1 cellular context compared by ENCODE assay signal in the genomic region with DNA sequence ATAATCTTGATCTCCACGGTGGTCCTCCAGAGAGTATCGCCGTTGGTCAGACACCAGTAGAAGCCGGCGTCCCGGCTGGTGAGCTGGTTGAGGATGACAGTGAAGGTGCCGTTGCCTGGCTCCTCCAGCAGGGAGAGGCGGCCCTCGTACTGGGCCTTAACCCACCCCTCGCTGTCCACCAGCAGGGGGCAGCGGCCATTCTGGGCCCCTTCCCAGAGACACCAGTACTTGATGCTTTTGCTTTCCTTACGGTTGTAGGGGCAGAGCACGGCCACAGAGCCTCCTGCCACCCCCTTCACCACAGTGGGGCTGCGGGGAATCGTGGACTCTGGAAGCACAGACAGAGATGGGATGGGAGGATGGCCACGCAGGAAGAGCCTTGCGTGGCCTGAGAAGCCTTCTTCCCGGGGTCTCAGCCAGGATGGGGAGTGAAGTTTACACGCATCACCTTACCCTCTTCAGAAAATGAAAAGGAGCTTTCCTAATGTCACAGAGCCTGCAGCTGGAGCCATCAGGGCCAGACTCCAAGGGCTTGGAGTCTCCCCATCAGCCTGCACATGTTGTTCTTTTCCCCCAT.
TF ChIP-seq lines count a peak whose summit lies in the region.

No MANE protein-coding gene starts in this region.

TF ChIP-seq in HepG2, 621 proteins besides CTCF, POLR2A, EP300 and RAD21 (continued from another document and continues in another):
- TF ChIP-seq, protein P1, sequence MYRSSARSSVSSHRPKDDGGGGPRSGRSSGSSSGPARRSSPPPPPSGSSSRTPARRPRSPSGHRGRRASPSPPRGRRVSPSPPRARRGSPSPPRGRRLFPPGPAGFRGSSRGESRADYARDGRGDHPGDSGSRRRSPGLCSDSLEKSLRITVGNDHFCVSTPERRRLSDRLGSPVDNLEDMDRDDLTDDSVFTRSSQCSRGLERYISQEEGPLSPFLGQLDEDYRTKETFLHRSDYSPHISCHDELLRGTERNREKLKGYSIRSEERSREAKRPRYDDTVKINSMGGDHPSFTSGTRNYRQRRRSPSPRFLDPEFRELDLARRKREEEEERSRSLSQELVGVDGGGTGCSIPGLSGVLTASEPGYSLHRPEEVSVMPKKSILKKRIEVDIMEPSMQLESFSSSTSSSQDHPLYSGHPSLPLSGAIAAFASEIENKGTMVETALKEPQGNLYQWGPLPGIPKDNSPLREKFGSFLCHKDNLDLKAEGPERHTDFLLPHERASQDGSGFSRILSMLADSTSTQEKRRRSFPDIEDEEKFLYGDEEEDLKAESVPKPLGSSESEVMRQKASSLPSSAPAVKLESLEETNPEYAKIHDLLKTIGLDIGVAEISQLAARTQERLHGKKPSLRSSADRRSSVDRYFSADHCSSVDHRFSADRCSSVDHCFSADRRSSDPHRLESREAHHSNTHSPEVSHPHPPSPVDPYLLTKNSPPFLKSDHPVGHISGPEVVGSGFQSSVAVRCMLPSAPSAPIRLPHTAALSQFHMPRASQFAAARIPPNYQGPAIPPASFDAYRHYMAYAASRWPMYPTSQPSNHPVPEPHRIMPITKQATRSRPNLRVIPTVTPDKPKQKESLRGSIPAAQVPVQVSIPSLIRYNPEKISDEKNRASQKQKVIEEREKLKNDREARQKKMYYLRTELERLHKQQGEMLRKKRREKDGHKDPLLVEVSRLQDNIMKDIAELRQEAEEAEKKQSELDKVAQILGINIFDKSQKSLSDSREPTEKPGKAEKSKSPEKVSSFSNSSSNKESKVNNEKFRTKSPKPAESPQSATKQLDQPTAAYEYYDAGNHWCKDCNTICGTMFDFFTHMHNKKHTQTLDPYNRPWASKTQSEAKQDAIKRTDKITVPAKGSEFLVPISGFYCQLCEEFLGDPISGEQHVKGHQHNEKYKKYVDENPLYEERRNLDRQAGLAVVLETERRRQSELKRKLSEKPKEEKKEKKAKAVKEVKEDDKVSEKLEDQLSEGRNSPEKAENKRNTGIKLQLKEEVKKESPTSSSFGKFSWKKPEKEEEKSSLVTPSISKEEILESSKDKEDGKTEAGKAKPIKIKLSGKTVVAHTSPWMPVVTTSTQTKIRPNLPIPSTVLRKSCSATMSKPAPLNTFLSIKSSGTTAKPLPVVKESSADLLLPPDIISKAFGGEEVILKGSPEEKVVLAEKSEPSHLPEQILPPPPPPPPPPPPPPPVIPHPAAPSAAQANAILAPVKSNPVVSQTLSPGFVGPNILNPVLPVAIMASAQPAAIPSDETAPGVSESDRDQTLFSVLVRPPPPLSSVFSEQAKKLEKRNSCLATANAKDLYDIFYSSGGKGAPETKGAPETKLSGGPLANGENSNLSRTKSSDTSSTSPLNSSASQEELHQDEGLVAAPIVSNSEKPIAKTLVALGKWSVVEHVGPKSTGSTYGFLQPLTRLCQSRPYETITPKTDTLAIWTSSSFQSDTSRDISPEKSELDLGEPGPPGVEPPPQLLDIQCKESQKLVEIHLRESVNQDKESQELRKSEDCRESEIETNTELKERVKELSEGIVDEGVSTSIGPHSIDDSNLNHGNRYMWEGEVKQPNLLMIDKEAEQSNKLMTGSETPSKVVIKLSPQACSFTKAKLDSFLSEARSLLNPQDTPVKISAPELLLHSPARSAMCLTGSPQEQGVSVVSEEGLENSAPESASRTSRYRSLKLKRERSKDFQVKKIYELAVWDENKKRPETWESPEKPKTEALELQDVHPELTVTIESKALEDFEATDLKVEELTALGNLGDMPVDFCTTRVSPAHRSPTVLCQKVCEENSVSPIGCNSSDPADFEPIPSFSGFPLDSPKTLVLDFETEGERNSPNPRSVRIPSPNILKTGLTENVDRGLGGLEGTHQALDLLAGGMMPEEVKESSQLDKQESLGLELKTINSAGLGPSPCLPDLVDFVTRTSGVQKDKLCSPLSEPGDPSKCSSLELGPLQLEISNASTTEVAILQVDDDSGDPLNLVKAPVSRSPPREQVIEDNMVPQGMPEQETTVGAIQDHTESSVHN (CRISPR knock-in tag; IDR thresholded peaks at IDR 0.05), result no peak
- TF ChIP-seq ZNF530 (CRISPR knock-in tag; IDR thresholded peaks at IDR 0.05; ENCODE audit: low read depth) (no peak), HNRNPH1 (optimal IDR thresholded peaks at IDR 0.05; ENCODE audit: low read depth, low read length) (no peak), MEIS1 (CRISPR knock-in tag; IDR thresholded peaks at IDR 0.05; ENCODE audit: borderline replicate concordance) (no peak), ZNF598 (CRISPR knock-in tag; IDR thresholded peaks at IDR 0.05; ENCODE audit: borderline replicate concordance) (no peak), KLF15 (CRISPR knock-in tag; IDR thresholded peaks at IDR 0.05; ENCODE audit: borderline replicate concordance) (no peak), ZNF333 (CRISPR knock-in tag; IDR thresholded peaks at IDR 0.05; ENCODE audit: borderline replicate concordance) (no peak), ZEB1 (IDR thresholded peaks at IDR 0.05; ENCODE audit: insufficient replicate concordance, low read depth) (no peak), SOX13 (IDR thresholded peaks at IDR 0.05) (no peak), SOX13 (CRISPR knock-in tag; conservative IDR thresholded peaks at IDR 0.05 in 1 of 2, IDR thresholded peaks at IDR 0.05 in 1 of 2) (no peak), SMYD3 (CRISPR knock-in tag; IDR thresholded peaks at IDR 0.05) (no peak), IKZF1 (IDR thresholded peaks at IDR 0.05) (no peak), ZNF670 (CRISPR knock-in tag; IDR thresholded peaks at IDR 0.05; ENCODE audit: borderline replicate concordance) (no peak), GABPA (IDR thresholded peaks at IDR 0.05; ENCODE audit: low read depth, low read length) (no peak), GABPA (CRISPR knock-in tag; IDR thresholded peaks at IDR 0.05; ENCODE audit: low read depth) (no peak), ATAD3A (CRISPR knock-in tag; IDR thresholded peaks at IDR 0.05) (no peak), KDM1A (CRISPR knock-in tag; IDR thresholded peaks at IDR 0.05) (no peak), ZNF460 (CRISPR knock-in tag; IDR thresholded peaks at IDR 0.05; ENCODE audit: borderline replicate concordance) (no peak), RBFOX2 (IDR thresholded peaks at IDR 0.05; ENCODE audit: low read depth, low read length) (no peak), EHMT2 (IDR thresholded peaks at IDR 0.05; ENCODE audit: borderline replicate concordance, low read depth, low read length) (no peak), PCBP2 (optimal IDR thresholded peaks at IDR 0.05; ENCODE audit: low read depth, low read length, poor library complexity, severe bottlenecking) (no peak), NFRKB (IDR thresholded peaks at IDR 0.05) (no peak), NFYB (CRISPR knock-in tag; IDR thresholded peaks at IDR 0.05) (no peak), ZNF251 (CRISPR knock-in tag; IDR thresholded peaks at IDR 0.05) (no peak), ZNF484 (CRISPR knock-in tag; IDR thresholded peaks at IDR 0.05; ENCODE audit: borderline replicate concordance, low read depth) (no peak), YY1 (IDR thresholded peaks at IDR 0.05; ENCODE audit: insufficient read depth, insufficient replicate concordance, low read depth, low read length) (peak; percentile 47), JUN (CRISPR knock-in tag; IDR thresholded peaks at IDR 0.05) (no peak), ZNF737 (CRISPR knock-in tag; IDR thresholded peaks at IDR 0.05; ENCODE audit: borderline replicate concordance) (no peak), ZNF768 (CRISPR knock-in tag; IDR thresholded peaks at IDR 0.05) (peak; percentile 37; the same call in 1 of the 2 replicates), KMT2A (CRISPR knock-in tag; IDR thresholded peaks at IDR 0.05) (no peak), ZBTB42 (CRISPR knock-in tag; IDR thresholded peaks at IDR 0.05) (no peak), MED13 (CRISPR knock-in tag; IDR thresholded peaks at IDR 0.05) (no peak)
- TF ChIP-seq, protein P2, sequence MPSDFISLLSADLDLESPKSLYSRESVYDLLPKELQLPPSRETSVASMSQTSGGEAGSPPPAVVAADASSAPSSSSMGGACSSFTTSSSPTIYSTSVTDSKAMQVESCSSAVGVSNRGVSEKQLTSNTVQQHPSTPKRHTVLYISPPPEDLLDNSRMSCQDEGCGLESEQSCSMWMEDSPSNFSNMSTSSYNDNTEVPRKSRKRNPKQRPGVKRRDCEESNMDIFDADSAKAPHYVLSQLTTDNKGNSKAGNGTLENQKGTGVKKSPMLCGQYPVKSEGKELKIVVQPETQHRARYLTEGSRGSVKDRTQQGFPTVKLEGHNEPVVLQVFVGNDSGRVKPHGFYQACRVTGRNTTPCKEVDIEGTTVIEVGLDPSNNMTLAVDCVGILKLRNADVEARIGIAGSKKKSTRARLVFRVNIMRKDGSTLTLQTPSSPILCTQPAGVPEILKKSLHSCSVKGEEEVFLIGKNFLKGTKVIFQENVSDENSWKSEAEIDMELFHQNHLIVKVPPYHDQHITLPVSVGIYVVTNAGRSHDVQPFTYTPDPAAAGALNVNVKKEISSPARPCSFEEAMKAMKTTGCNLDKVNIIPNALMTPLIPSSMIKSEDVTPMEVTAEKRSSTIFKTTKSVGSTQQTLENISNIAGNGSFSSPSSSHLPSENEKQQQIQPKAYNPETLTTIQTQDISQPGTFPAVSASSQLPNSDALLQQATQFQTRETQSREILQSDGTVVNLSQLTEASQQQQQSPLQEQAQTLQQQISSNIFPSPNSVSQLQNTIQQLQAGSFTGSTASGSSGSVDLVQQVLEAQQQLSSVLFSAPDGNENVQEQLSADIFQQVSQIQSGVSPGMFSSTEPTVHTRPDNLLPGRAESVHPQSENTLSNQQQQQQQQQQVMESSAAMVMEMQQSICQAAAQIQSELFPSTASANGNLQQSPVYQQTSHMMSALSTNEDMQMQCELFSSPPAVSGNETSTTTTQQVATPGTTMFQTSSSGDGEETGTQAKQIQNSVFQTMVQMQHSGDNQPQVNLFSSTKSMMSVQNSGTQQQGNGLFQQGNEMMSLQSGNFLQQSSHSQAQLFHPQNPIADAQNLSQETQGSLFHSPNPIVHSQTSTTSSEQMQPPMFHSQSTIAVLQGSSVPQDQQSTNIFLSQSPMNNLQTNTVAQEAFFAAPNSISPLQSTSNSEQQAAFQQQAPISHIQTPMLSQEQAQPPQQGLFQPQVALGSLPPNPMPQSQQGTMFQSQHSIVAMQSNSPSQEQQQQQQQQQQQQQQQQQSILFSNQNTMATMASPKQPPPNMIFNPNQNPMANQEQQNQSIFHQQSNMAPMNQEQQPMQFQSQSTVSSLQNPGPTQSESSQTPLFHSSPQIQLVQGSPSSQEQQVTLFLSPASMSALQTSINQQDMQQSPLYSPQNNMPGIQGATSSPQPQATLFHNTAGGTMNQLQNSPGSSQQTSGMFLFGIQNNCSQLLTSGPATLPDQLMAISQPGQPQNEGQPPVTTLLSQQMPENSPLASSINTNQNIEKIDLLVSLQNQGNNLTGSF (CRISPR knock-in tag; IDR thresholded peaks at IDR 0.05), result no peak
- TF ChIP-seq, protein P3, sequence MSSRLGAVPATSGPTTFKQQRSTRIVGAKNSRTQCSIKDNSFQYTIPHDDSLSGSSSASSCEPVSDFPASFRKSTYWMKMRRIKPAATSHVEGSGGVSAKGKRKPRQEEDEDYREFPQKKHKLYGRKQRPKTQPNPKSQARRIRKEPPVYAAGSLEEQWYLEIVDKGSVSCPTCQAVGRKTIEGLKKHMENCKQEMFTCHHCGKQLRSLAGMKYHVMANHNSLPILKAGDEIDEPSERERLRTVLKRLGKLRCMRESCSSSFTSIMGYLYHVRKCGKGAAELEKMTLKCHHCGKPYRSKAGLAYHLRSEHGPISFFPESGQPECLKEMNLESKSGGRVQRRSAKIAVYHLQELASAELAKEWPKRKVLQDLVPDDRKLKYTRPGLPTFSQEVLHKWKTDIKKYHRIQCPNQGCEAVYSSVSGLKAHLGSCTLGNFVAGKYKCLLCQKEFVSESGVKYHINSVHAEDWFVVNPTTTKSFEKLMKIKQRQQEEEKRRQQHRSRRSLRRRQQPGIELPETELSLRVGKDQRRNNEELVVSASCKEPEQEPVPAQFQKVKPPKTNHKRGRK (CRISPR knock-in tag; IDR thresholded peaks at IDR 0.05), result no peak
- TF ChIP-seq, protein P4, sequence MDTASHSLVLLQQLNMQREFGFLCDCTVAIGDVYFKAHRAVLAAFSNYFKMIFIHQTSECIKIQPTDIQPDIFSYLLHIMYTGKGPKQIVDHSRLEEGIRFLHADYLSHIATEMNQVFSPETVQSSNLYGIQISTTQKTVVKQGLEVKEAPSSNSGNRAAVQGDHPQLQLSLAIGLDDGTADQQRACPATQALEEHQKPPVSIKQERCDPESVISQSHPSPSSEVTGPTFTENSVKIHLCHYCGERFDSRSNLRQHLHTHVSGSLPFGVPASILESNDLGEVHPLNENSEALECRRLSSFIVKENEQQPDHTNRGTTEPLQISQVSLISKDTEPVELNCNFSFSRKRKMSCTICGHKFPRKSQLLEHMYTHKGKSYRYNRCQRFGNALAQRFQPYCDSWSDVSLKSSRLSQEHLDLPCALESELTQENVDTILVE (CRISPR knock-in tag; IDR thresholded peaks at IDR 0.05), result peak; percentile 41; the same call in 1 of the 2 replicates
- TF ChIP-seq, protein P5, sequence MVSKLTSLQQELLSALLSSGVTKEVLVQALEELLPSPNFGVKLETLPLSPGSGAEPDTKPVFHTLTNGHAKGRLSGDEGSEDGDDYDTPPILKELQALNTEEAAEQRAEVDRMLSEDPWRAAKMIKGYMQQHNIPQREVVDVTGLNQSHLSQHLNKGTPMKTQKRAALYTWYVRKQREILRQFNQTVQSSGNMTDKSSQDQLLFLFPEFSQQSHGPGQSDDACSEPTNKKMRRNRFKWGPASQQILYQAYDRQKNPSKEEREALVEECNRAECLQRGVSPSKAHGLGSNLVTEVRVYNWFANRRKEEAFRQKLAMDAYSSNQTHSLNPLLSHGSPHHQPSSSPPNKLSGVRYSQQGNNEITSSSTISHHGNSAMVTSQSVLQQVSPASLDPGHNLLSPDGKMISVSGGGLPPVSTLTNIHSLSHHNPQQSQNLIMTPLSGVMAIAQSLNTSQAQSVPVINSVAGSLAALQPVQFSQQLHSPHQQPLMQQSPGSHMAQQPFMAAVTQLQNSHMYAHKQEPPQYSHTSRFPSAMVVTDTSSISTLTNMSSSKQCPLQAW (CRISPR knock-in tag; IDR thresholded peaks at IDR 0.05), result peak; percentile 54; the same call in 1 of the 2 replicates
- TF ChIP-seq, protein P6, sequence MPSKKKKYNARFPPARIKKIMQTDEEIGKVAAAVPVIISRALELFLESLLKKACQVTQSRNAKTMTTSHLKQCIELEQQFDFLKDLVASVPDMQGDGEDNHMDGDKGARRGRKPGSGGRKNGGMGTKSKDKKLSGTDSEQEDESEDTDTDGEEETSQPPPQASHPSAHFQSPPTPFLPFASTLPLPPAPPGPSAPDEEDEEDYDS (CRISPR knock-in tag; IDR thresholded peaks at IDR 0.05), result no peak
